23 cellular contexts compared by ENCODE assay signal in genomic region chr14:37403656-37404055, GRCh38.
"Had no signal": no experiment of that assay in that cellular context is flagged by ENCODE, and none has a peak within 500 bp of the region (broad histone marks: within the 10 kb centered on the region; RNA-seq: fewer than 3 reads in every experiment).

No MANE protein-coding gene starts in this region.

- H3K9me3 Mint-ChIP-seq: WTC11 had no signal

- H3K4me3 Mint-ChIP-seq: activated CD4-positive, alpha-beta memory T cell treated with anti-CD3 and anti-CD28 coated beads, Interleukin-2, amount 10 ng/mL, durations not matched to agents 7 days and 5 days; activated CD4-positive, alpha-beta T cell treated with anti-CD3 and anti-CD28 coated beads, Interleukin-2, amount 10 ng/mL, durations not matched to agents 7 days and 5 days; activated T-cell treated with anti-CD3 and anti-CD28 coated beads, Interleukin-2, amount 50 U/mL, for 24 hours; immature natural killer cell; memory B cell; natural killer cell; stimulated activated naive CD8-positive, alpha-beta T cell treated with anti-CD3 and anti-CD28 coated beads, Interleukin-15, Interleukin-2, amounts not matched to agents 100 ng/mL and 50 ng/mL, for 24 hours; WTC11 had no signal

- H3K27me3 Mint-ChIP-seq: activated CD4-positive, alpha-beta memory T cell treated with anti-CD3 and anti-CD28 coated beads, Interleukin-2, amount 10 ng/mL, durations not matched to agents 7 days and 5 days; activated CD4-positive, alpha-beta T cell treated with anti-CD3 and anti-CD28 coated beads, Interleukin-2, amount 10 ng/mL, durations not matched to agents 7 days and 5 days; activated T-cell treated with anti-CD3 and anti-CD28 coated beads, Interleukin-2, amount 50 U/mL, for 24 hours; memory B cell; stimulated activated naive CD8-positive, alpha-beta T cell treated with anti-CD3 and anti-CD28 coated beads, Interleukin-15, Interleukin-2, amounts not matched to agents 100 ng/mL and 50 ng/mL, for 24 hours had no signal

- DNase-seq: activated CD4-positive, alpha-beta memory T cell treated with anti-CD3 and anti-CD28 coated beads, Interleukin-2, amount 10 ng/mL, durations not matched to agents 7 days and 5 days; activated CD4-positive, alpha-beta T cell treated with anti-CD3 and anti-CD28 coated beads for 1 hour; activated CD4-positive, alpha-beta T cell treated with anti-CD3 and anti-CD28 coated beads, Interleukin-2, amount 10 ng/mL, durations not matched to agents 7 days and 5 days; activated CD8-positive, alpha-beta memory T cell treated with anti-CD3 and anti-CD28 coated beads, Interleukin-2, amount 50 U/mL, for 48 hours; activated gamma-delta T cell treated with Interleukin-2 at 50 U/mL for 16 hours; activated naive CD4-positive, alpha-beta T cell treated with anti-CD3 and anti-CD28 coated beads, Interleukin-2, amount 50 U/mL, for 16 hours; activated T-cell treated with anti-CD3 and anti-CD28 coated beads, Interleukin-2, amount 50 U/mL, for 24 hours; amniotic stem cell; brain microvascular endothelial cell; heart left ventricle; hypothalamus; immature natural killer cell; natural killer cell; stimulated activated CD4-positive, alpha-beta T cell treated with anti-CD3 and anti-CD28 coated beads, Interleukin-12 subunit alpha, Interleukin-12 subunit beta, amount 100 ng/mL, for 4 hours; stimulated activated CD4-positive, alpha-beta T cell treated with anti-CD3 and anti-CD28 coated beads, Interleukin-4, amount 100 ng/mL, for 1 hour; T-helper 2 cell; trophoblast cell had no signal

- H3K36me3 Mint-ChIP-seq: immature natural killer cell, memory B cell, WTC11 had no signal

- H3K27ac ChIP-seq: brain microvascular endothelial cell, coronary artery, heart left ventricle, skin epidermis, thoracic aorta had no signal

- H3K27me3 ChIP-seq: brain microvascular endothelial cell, heart left ventricle had no signal

- H3K4me3 ChIP-seq: coronary artery, heart left ventricle, skin epidermis, thoracic aorta had no signal

- H3K27ac Mint-ChIP-seq: activated CD4-positive, alpha-beta memory T cell treated with anti-CD3 and anti-CD28 coated beads, Interleukin-2, amount 10 ng/mL, durations not matched to agents 7 days and 5 days; activated CD4-positive, alpha-beta T cell treated with anti-CD3 and anti-CD28 coated beads, Interleukin-2, amount 10 ng/mL, durations not matched to agents 7 days and 5 days; activated T-cell treated with anti-CD3 and anti-CD28 coated beads, Interleukin-2, amount 50 U/mL, for 24 hours; immature natural killer cell; memory B cell; natural killer cell; stimulated activated naive CD8-positive, alpha-beta T cell treated with anti-CD3 and anti-CD28 coated beads, Interleukin-15, Interleukin-2, amounts not matched to agents 100 ng/mL and 50 ng/mL, for 24 hours; WTC11 had no signal

- H3K4me1 Mint-ChIP-seq: activated CD4-positive, alpha-beta memory T cell treated with anti-CD3 and anti-CD28 coated beads, Interleukin-2, amount 10 ng/mL, durations not matched to agents 7 days and 5 days; activated CD4-positive, alpha-beta T cell treated with anti-CD3 and anti-CD28 coated beads, Interleukin-2, amount 10 ng/mL, durations not matched to agents 7 days and 5 days; immature natural killer cell; memory B cell; natural killer cell had no signal
